Comparison of ENCODE assay signal across 31 cellular contexts in genomic region chr5:155508673-155509072, GRCh38.
"Had no signal": no experiment of that assay in that cellular context is flagged by ENCODE, and none has a peak within 500 bp of the region (broad histone marks: within the 10 kb centered on the region; RNA-seq: fewer than 3 reads in every experiment).

No MANE protein-coding gene starts in this region.

- H3K27ac Mint-ChIP-seq: activated CD4-positive, alpha-beta memory T cell treated with anti-CD3 and anti-CD28 coated beads for 36 hours; activated CD4-positive, alpha-beta T cell treated with anti-CD3 and anti-CD28 coated beads for 36 hours; activated CD4-positive, alpha-beta T cell treated with anti-CD3 and anti-CD28 coated beads, Interleukin-2, amount 10 ng/mL, durations not matched to agents 24 days and 14 days; activated CD8-positive, alpha-beta memory T cell treated with anti-CD3 and anti-CD28 coated beads, Interleukin-2, amount 10 ng/mL, durations not matched to agents 7 days and 5 days; activated CD8-positive, alpha-beta T cell treated with anti-CD3 and anti-CD28 coated beads, Interleukin-2, amount 10 ng/mL, durations not matched to agents 7 days and 5 days; activated naive CD4-positive, alpha-beta T cell treated with anti-CD3 and anti-CD28 coated beads, Interleukin-2, amount 10 ng/mL, durations not matched to agents 7 days and 5 days; activated naive CD4-positive, alpha-beta T cell treated with anti-CD3 and anti-CD28 coated beads, Interleukin-2, amount 50 U/mL, for 72 hours; activated naive CD8-positive, alpha-beta T cell treated with anti-CD3 and anti-CD28 coated beads, Interleukin-2, amount 10 ng/mL, durations not matched to agents 7 days and 5 days; activated T-cell treated with anti-CD3 and anti-CD28 coated beads, Interleukin-2, amount 50 U/mL, for 24 hours; activated T-cell treated with anti-CD3 and anti-CD28 coated beads, Interleukin-2, amount 50 U/mL, for 72 hours; brain had no signal

- ATAC-seq: activated CD4-positive, alpha-beta T cell treated with anti-CD3 and anti-CD28 coated beads for 36 hours; activated CD8-positive, alpha-beta memory T cell treated with anti-CD3 and anti-CD28 coated beads, Interleukin-2, amount 10 ng/mL, durations not matched to agents 7 days and 5 days; activated CD8-positive, alpha-beta T cell treated with anti-CD3 and anti-CD28 coated beads, Interleukin-2, amount 10 ng/mL, durations not matched to agents 7 days and 5 days; activated naive CD4-positive, alpha-beta T cell treated with anti-CD3 and anti-CD28 coated beads, Interleukin-2, amount 50 U/mL, for 72 hours; activated T-cell treated with anti-CD3 and anti-CD28 coated beads, Interleukin-2, amount 50 U/mL, for 72 hours; gastroesophageal sphincter had no signal

- H3K27me3 Mint-ChIP-seq: activated CD4-positive, alpha-beta T cell treated with anti-CD3 and anti-CD28 coated beads, Interleukin-2, amount 10 ng/mL, durations not matched to agents 24 days and 14 days; activated CD8-positive, alpha-beta memory T cell treated with anti-CD3 and anti-CD28 coated beads, Interleukin-2, amount 10 ng/mL, durations not matched to agents 7 days and 5 days; activated naive CD4-positive, alpha-beta T cell treated with anti-CD3 and anti-CD28 coated beads, Interleukin-2, amount 10 ng/mL, durations not matched to agents 7 days and 5 days; activated naive CD8-positive, alpha-beta T cell treated with anti-CD3 and anti-CD28 coated beads, Interleukin-2, amount 10 ng/mL, durations not matched to agents 7 days and 5 days; activated T-cell treated with anti-CD3 and anti-CD28 coated beads, Interleukin-2, amount 50 U/mL, for 24 hours; brain had no signal

- H3K9me3 Mint-ChIP-seq: activated CD4-positive, alpha-beta memory T cell treated with anti-CD3 and anti-CD28 coated beads for 36 hours; activated CD4-positive, alpha-beta T cell treated with anti-CD3 and anti-CD28 coated beads, Interleukin-2, amount 10 ng/mL, durations not matched to agents 24 days and 14 days; activated naive CD4-positive, alpha-beta T cell treated with anti-CD3 and anti-CD28 coated beads, Interleukin-2, amount 10 ng/mL, durations not matched to agents 7 days and 5 days; activated naive CD4-positive, alpha-beta T cell treated with anti-CD3 and anti-CD28 coated beads, Interleukin-2, amount 50 U/mL, for 72 hours; activated naive CD8-positive, alpha-beta T cell treated with anti-CD3 and anti-CD28 coated beads, Interleukin-2, amount 10 ng/mL, durations not matched to agents 7 days and 5 days; activated T-cell treated with anti-CD3 and anti-CD28 coated beads, Interleukin-2, amount 50 U/mL, for 72 hours; brain had no signal

- FAIRE-seq: endometrium, endothelial cell of umbilical vein had no signal

- H3K36me3 Mint-ChIP-seq: activated CD4-positive, alpha-beta memory T cell treated with anti-CD3 and anti-CD28 coated beads for 36 hours; activated CD8-positive, alpha-beta memory T cell treated with anti-CD3 and anti-CD28 coated beads, Interleukin-2, amount 10 ng/mL, durations not matched to agents 7 days and 5 days; activated naive CD4-positive, alpha-beta T cell treated with anti-CD3 and anti-CD28 coated beads, Interleukin-2, amount 10 ng/mL, durations not matched to agents 7 days and 5 days; activated naive CD4-positive, alpha-beta T cell treated with anti-CD3 and anti-CD28 coated beads, Interleukin-2, amount 50 U/mL, for 72 hours; activated naive CD8-positive, alpha-beta T cell treated with anti-CD3 and anti-CD28 coated beads, Interleukin-2, amount 10 ng/mL, durations not matched to agents 7 days and 5 days; brain had no signal

- H3K4me3 Mint-ChIP-seq: activated CD4-positive, alpha-beta memory T cell treated with anti-CD3 and anti-CD28 coated beads for 36 hours; activated CD4-positive, alpha-beta T cell treated with anti-CD3 and anti-CD28 coated beads for 36 hours; activated CD4-positive, alpha-beta T cell treated with anti-CD3 and anti-CD28 coated beads, Interleukin-2, amount 10 ng/mL, durations not matched to agents 24 days and 14 days; activated CD8-positive, alpha-beta memory T cell treated with anti-CD3 and anti-CD28 coated beads, Interleukin-2, amount 10 ng/mL, durations not matched to agents 7 days and 5 days; activated CD8-positive, alpha-beta T cell treated with anti-CD3 and anti-CD28 coated beads, Interleukin-2, amount 10 ng/mL, durations not matched to agents 7 days and 5 days; activated naive CD4-positive, alpha-beta T cell treated with anti-CD3 and anti-CD28 coated beads, Interleukin-2, amount 10 ng/mL, durations not matched to agents 7 days and 5 days; activated naive CD8-positive, alpha-beta T cell treated with anti-CD3 and anti-CD28 coated beads, Interleukin-2, amount 10 ng/mL, durations not matched to agents 7 days and 5 days; activated T-cell treated with anti-CD3 and anti-CD28 coated beads, Interleukin-2, amount 50 U/mL, for 24 hours; activated T-cell treated with anti-CD3 and anti-CD28 coated beads, Interleukin-2, amount 50 U/mL, for 72 hours; brain had no signal

- H3K9me3 ChIP-seq: ascending aorta, breast epithelium, colonic mucosa, esophagus squamous epithelium, gastroesophageal sphincter had no signal

- H3K4me1 Mint-ChIP-seq: activated CD4-positive, alpha-beta T cell treated with anti-CD3 and anti-CD28 coated beads for 36 hours; activated CD4-positive, alpha-beta T cell treated with anti-CD3 and anti-CD28 coated beads, Interleukin-2, amount 10 ng/mL, durations not matched to agents 24 days and 14 days; activated CD8-positive, alpha-beta memory T cell treated with anti-CD3 and anti-CD28 coated beads, Interleukin-2, amount 10 ng/mL, durations not matched to agents 7 days and 5 days; activated naive CD4-positive, alpha-beta T cell treated with anti-CD3 and anti-CD28 coated beads, Interleukin-2, amount 10 ng/mL, durations not matched to agents 7 days and 5 days; activated naive CD8-positive, alpha-beta T cell treated with anti-CD3 and anti-CD28 coated beads, Interleukin-2, amount 10 ng/mL, durations not matched to agents 7 days and 5 days had no signal

- DNase-seq: activated CD4-positive, alpha-beta memory T cell treated with anti-CD3 and anti-CD28 coated beads for 36 hours; activated CD4-positive, alpha-beta T cell treated with anti-CD3 and anti-CD28 coated beads for 36 hours; activated CD4-positive, alpha-beta T cell treated with anti-CD3 and anti-CD28 coated beads, Interleukin-2, amount 10 ng/mL, durations not matched to agents 24 days and 14 days; activated CD4-positive, CD25-positive, alpha-beta regulatory T cell; activated CD4-positive, CD25-positive, alpha-beta regulatory T cell treated with anti-CD3 and anti-CD28 coated beads, Interleukin-2, amount 50 U/mL, for 72 hours; activated CD8-positive, alpha-beta memory T cell treated with anti-CD3 and anti-CD28 coated beads, Interleukin-2, amount 10 ng/mL, durations not matched to agents 7 days and 5 days; activated CD8-positive, alpha-beta memory T cell treated with anti-CD3 and anti-CD28 coated beads, Interleukin-2, amount 50 U/mL, for 4 hours; activated CD8-positive, alpha-beta T cell treated with anti-CD3 and anti-CD28 coated beads, Interleukin-2, amount 10 ng/mL, durations not matched to agents 7 days and 5 days; activated gamma-delta T cell; activated naive CD4-positive, alpha-beta T cell; activated naive CD4-positive, alpha-beta T cell treated with anti-CD3 and anti-CD28 coated beads, Interleukin-2, amount 10 ng/mL, durations not matched to agents 7 days and 5 days; activated naive CD8-positive, alpha-beta T cell treated with anti-CD3 and anti-CD28 coated beads, Interleukin-2, amount 10 ng/mL, durations not matched to agents 7 days and 5 days; activated T-cell treated with anti-CD3 and anti-CD28 coated beads, Interleukin-2, amount 50 U/mL, for 24 hours; activated T-cell treated with anti-CD3 and anti-CD28 coated beads, Interleukin-2, amount 50 U/mL, for 72 hours; central memory CD4-positive, alpha-beta T cell; cerebellar nuclear complex; colonic mucosa; effector CD8-positive, alpha-beta T cell; esophagus squamous epithelium; foreskin melanocyte; head of caudate nucleus; T-helper 2 cell had no signal

- H3K36me3 ChIP-seq: ascending aorta, breast epithelium, cardiac muscle cell, colonic mucosa, esophagus squamous epithelium, gastroesophageal sphincter had no signal

- H3K27ac ChIP-seq: ascending aorta, breast epithelium, cardiac muscle cell, colonic mucosa, epithelial cell of prostate, esophagus squamous epithelium, gastroesophageal sphincter had no signal

- H3K4me3 ChIP-seq: ascending aorta, breast epithelium, cardiac muscle cell, colonic mucosa, esophagus squamous epithelium, gastroesophageal sphincter had no signal

- H3K4me1 ChIP-seq: ascending aorta, breast epithelium, colonic mucosa, esophagus squamous epithelium, gastroesophageal sphincter had no signal

- H3K27me3 ChIP-seq: ascending aorta, breast epithelium, cardiac muscle cell, colonic mucosa, esophagus squamous epithelium, gastroesophageal sphincter had no signal
